ENCODE assay signal across 8 cellular contexts in genomic region chrX:153635788-153636668, GRCh38. TPM values are rescaled to one million over a fixed set of nuclear protein-coding genes. Genes with fewer than 3 reads are reported as not detected.
A peak's percentile ranks its signal among the peaks of the same experiment; 100 is the strongest.
DNase-seq lines count a peak whose midpoint lies in the region; ATAC-seq, FAIRE-seq and TF ChIP-seq lines count a peak whose summit lies in the region.

No MANE protein-coding gene starts in this region.

- no peak for TF ChIP-seq POLR2A in transverse colon (IDR thresholded peaks at IDR 0.05)

- 74% methylated on average over 17 of the region's 21 CpGs; no CpG with 5 or more reads in 1 of the 2 donors for WGBS in transverse colon (ENCODE audit: low coverage in 1 of 2), 2 donors

- H3K4me1 ChIP-seq in transverse colon = no peaks in the 10 kb centered on the region

- TF ChIP-seq EP300 in transverse colon (IDR thresholded peaks at IDR 0.05; ENCODE audit: low read depth) = no peak

- H3K27me3 ChIP-seq in bronchial epithelial cell (ENCODE audit: control insufficient read depth, insufficient read depth, low read length) (no peaks in the 10 kb centered on the region), transverse colon (peaks cover 5% of the 10 kb centered on the region)

- no peak overlapping the region for H3K27ac ChIP-seq in transverse colon

- TF ChIP-seq CTCF in bronchial epithelial cell (IDR thresholded peaks at IDR 0.05; ENCODE audit: insufficient read depth, low read length, severe bottlenecking) (peak; percentile 49), transverse colon (IDR thresholded peaks at IDR 0.05) (peak in 1 of 5 experiments; percentile 13)

- H3K4me3 ChIP-seq in bronchial epithelial cell (ENCODE audit: low read depth, low read length) = no peak overlapping the region
- H3K4me3 ChIP-seq in transverse colon = no peak overlapping the region

- ATAC-seq in GM19035 (IDR thresholded peaks at IDR 0.05; ENCODE audit: unreplicated experiment) = no peak

- FAIRE-seq in bronchial epithelial cell (lab: Jason Lieb, UNC) = no peak

- DNase-seq in stimulated activated CD4-positive, alpha-beta T cell treated with anti-CD3 and anti-CD28 coated beads, Interleukin-4, amount 100 ng/mL, for 24 hours = peak; percentile 12
- no peak for DNase-seq in stimulated activated CD4-positive, alpha-beta T cell treated with anti-CD3 and anti-CD28 coated beads, Interleukin-12 subunit alpha, Interleukin-12 subunit beta, amount 100 ng/mL, for 4 hours
- DNase-seq in NCI-H2196 (lab: John Stamatoyannopoulos, UW; ENCODE audit: unreplicated experiment) (peak; percentile 6), bronchial epithelial cell (ENCODE audit: low read depth) (peak; percentile 28), posterior vena cava (ENCODE audit: low spot score) (peak; percentile 67), cortex of kidney (lab: John Stamatoyannopoulos, UW) (no peak), transverse colon (no peak)

- H3K36me3 ChIP-seq in bronchial epithelial cell (ENCODE audit: control insufficient read depth, insufficient read depth, low read length) = no peaks in the 10 kb centered on the region
- no peaks in the 10 kb centered on the region for H3K36me3 ChIP-seq in transverse colon

- H3K9me3 ChIP-seq in transverse colon = no peaks in the 10 kb centered on the region

- intact Hi-C loops in posterior vena cava (cut with DNase I) (no loop called here), transverse colon (cut with DNase I; ENCODE audit: low total_unique reads) (no loop called here)

- in situ Hi-C loops in transverse colon (cut with MboI; ENCODE audit: low pct_ligation_motif_present in 1 of 4, low pct_unique_long_range_greater_than_20kb in 1 of 4, low sequenced_read_pairs in 3 of 4) = no loop called here

RNA-seq across cellular contexts. Expression of gene DUSP9, which starts 11.0 kb away (rescaled TPM):
- total RNA-seq in bronchial epithelial cell (0.77 and 1.3 TPM in 2 replicates), posterior vena cava (not detected), transverse colon (not detected)

RNA-seq across cellular contexts. Expression of gene CCNQ, which starts 37.1 kb away (rescaled TPM):
- total RNA-seq in bronchial epithelial cell (37.1 and 53.4 TPM in 2 replicates), posterior vena cava (10 to 100 TPM; 15.8 to 21.7 TPM), transverse colon (10 to 100 TPM in 3 of 4 donors, 1 to 10 TPM in 1; 5.2 to 32.5 (median 26.8) TPM)

RNA-seq across cellular contexts. Expression of gene PNCK, which starts 37.6 kb away (rescaled TPM):
- 1.5 and 2.1 TPM in 2 replicates for total RNA-seq in bronchial epithelial cell
- 10 to 100 TPM; 41.1 to 58.9 TPM for total RNA-seq in posterior vena cava
- 10 to 100 TPM in 1 of 4 donors, 1 to 10 TPM in 2, not detected in 1; 6.5 to 74.4 (median 7.9) TPM for total RNA-seq in transverse colon

RNA-seq across cellular contexts. Expression of gene SLC6A8, which starts 51.7 kb away (rescaled TPM):
- total RNA-seq in bronchial epithelial cell (42.4 and 49.3 TPM in 2 replicates), posterior vena cava (10 to 100 TPM; 33.5 to 42.3 TPM), transverse colon (100 to 1,000 TPM in 3 of 4 donors, 10 to 100 TPM in 1; 61.1 to 332 (median 197) TPM)

Comparison
In these comparisons a context has a peak if more than half of its experiments do, and no peak if none do; other contexts are left out.
1. DNase-seq: peak in stimulated activated CD4-positive, alpha-beta T cell treated with anti-CD3 and anti-CD28 coated beads, Interleukin-4, amount 100 ng/mL, for 24 hours (single experiment), NCI-H2196 (single experiment), bronchial epithelial cell (single experiment) and posterior vena cava (single experiment); none in stimulated activated CD4-positive, alpha-beta T cell treated with anti-CD3 and anti-CD28 coated beads, Interleukin-12 subunit alpha, Interleukin-12 subunit beta, amount 100 ng/mL, for 4 hours (single experiment), cortex of kidney (single experiment) and transverse colon (single experiment).